ENCODE assay signal across 9 cellular contexts in the genomic region with DNA sequence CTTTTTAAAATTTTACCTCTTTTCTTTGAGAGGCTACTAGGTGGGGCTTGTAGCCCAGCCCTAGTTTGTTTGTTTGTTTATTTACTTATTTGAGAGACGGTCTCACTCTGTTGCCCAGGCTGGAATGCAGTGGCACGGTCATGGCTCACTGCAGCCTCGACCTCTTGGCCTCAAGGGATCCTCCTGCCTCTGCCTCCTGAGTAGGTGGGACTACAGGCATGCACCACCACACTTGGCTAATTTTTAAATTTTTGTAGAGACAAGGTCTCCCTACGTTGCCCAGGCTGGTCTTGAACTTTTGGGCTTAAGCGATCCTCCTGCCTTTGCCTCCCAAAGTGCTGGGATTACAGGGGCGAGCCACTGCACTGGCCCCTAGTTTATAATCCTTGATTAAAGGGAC.
"Had no signal": no experiment of that assay in that cellular context is flagged by ENCODE, and none has a peak within 500 bp of the region (broad histone marks: within the 10 kb centered on the region; RNA-seq: fewer than 3 reads in every experiment).

No MANE protein-coding gene starts in this region.

- H2AFZ ChIP-seq: GM23248 had no signal

- H3K4me3 ChIP-seq: GM23248, K562 had no signal

- DNase-seq: GM23248, H9, HCEC 1CT, IMR-90, KG1 had no signal

- H3K4me3 Mint-ChIP-seq: H9 had no signal

- H3K9me3 Mint-ChIP-seq: H9 had no signal

- H3K9ac ChIP-seq: GM23248 had no signal

- H3K27ac ChIP-seq: GM23248, HL-60 had no signal

- FAIRE-seq: H1, H54, K562 had no signal
